Comparison of ENCODE assay signal across 20 cellular contexts in the genomic region with DNA sequence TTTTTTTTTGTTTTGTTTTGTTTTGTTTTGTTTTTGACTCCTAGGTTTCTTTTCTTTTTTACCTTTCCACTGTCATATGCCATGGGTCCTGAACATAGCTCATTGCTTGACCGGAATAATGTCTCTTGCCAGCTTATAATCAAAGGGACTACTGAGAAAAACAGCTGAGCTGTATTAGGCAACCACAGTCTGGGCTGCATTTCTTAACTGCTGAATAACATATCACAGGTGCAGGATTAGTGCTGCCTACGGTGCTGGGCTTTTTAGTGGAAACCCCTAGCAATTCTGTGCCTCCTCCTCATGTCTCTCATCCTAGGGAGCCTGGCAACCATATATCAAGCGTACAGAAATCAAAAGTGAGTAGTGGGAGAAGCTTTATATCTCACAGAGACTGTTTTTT.
DNase-seq lines count a peak whose midpoint lies in the region; TF ChIP-seq lines count a peak whose summit lies in the region.
"Had no signal": no experiment of that assay in that cellular context is flagged by ENCODE, and none has a peak within 500 bp of the region (broad histone marks: within the 10 kb centered on the region; RNA-seq: fewer than 3 reads in every experiment).

No MANE protein-coding gene starts in this region.

- TF ChIP-seq CTCF in fibroblast of pulmonary artery (IDR thresholded peaks at IDR 0.05; ENCODE audit: low read length, missing control alignments) (no peak), colonic mucosa (IDR thresholded peaks at IDR 0.05) (no peak)

- H3K9me3 ChIP-seq in colonic mucosa = no peaks in the 10 kb centered on the region
- H3K9me3 ChIP-seq: MG63, transverse colon had no signal

- no peaks in the 10 kb centered on the region for H3K27me3 ChIP-seq in colonic mucosa
- H3K27me3 ChIP-seq: MG63, transverse colon had no signal

- H3K36me3 ChIP-seq in colonic mucosa = no peaks in the 10 kb centered on the region
- H3K36me3 ChIP-seq: MG63, transverse colon had no signal

- intact Hi-C loops in colonic mucosa (cut with DNase I) = loop anchor here (10.0 kb wide), 1 partner anchor 466 kb away; no protein-coding TSS in a partner anchor

- no peaks in the 10 kb centered on the region for H3K4me1 ChIP-seq in colonic mucosa

- no peak overlapping the region for H3K9ac ChIP-seq in colonic mucosa (ENCODE audit: low read depth in 2 of 2, low read length in 2 of 2)

- DNase-seq in NCI-H82 (lab: John Stamatoyannopoulos, UW) (peak; percentile 27), NCI-H82 treated with DMSO at 0.1 percent for 48 hours (lab: John Stamatoyannopoulos, UW; ENCODE audit: unreplicated experiment) (no peak), OCI-M1 (lab: John Stamatoyannopoulos, UW) (peak; percentile 14), fibroblast of pulmonary artery (ENCODE audit: low read depth) (peak; percentile 27), stromal cell of bone marrow (ENCODE audit: low read depth) (peak; percentile 5), SK-N-DZ (ENCODE audit: low spot score) (no peak), colonic mucosa (no peak)
- DNase-seq in activated naive CD4-positive, alpha-beta T cell treated with Interleukin-2 at 50 U/mL for 16 hours = no peak
- DNase-seq: activated CD4-positive, alpha-beta T cell treated with anti-CD3 and anti-CD28 coated beads for 48 hours; activated CD8-positive, alpha-beta memory T cell treated with anti-CD3 and anti-CD28 coated beads, Interleukin-2, amount 50 U/mL, for 48 hours; activated naive CD4-positive, alpha-beta T cell treated with anti-CD3 and anti-CD28 coated beads, Interleukin-2, amount 10 ng/mL, durations not matched to agents 7 days and 5 days; EL; left colon; MG63; NCI-H2029; NCI-H510A treated with DMSO at 0.1 percent for 48 hours; PC-9; stimulated activated CD4-positive, alpha-beta T cell treated with anti-CD3 and anti-CD28 coated beads, Interleukin-4, amount 100 ng/mL, for 4 hours; transverse colon had no signal

- no peak overlapping the region for H3K27ac ChIP-seq in colonic mucosa
- H3K27ac ChIP-seq: PC-9, skin epidermis, transverse colon had no signal

- H3K4me3 ChIP-seq in fibroblast of pulmonary artery (replicated peaks; ENCODE audit: low read depth, low read length) (no peak overlapping the region), colonic mucosa (no peak overlapping the region)
- H3K4me3 ChIP-seq: MG63, PC-9, skin epidermis, transverse colon had no signal

Comparison
In these comparisons a context has a peak if more than half of its experiments do, and no peak if none do; other contexts are left out.
1. DNase-seq: peak in NCI-H82 (single experiment), OCI-M1 (single experiment), fibroblast of pulmonary artery (single experiment) and stromal cell of bone marrow (single experiment); none in NCI-H82 treated with DMSO at 0.1 percent for 48 hours (single experiment), SK-N-DZ (single experiment), activated naive CD4-positive, alpha-beta T cell treated with Interleukin-2 at 50 U/mL for 16 hours (single experiment) and colonic mucosa (single experiment).